In genomic region chrX:110414679-110415439, GRCh38 we compare ENCODE assay signal across 11 cellular contexts. TPM values are rescaled to one million over a fixed set of nuclear protein-coding genes. Genes with fewer than 3 reads are reported as not detected.
DNase-seq lines count a peak whose midpoint lies in the region; ATAC-seq and TF ChIP-seq lines count a peak whose summit lies in the region.
"Had no signal": no experiment of that assay in that cellular context is flagged by ENCODE, and none has a peak within 500 bp of the region (broad histone marks: within the 10 kb centered on the region; RNA-seq: fewer than 3 reads in every experiment).

No MANE protein-coding gene starts in this region.

- no peak overlapping the region for H3K4me3 ChIP-seq in fibroblast of the aortic adventitia (ENCODE audit: low read depth, low read length)
- H3K4me3 ChIP-seq: gastroesophageal sphincter had no signal

- ATAC-seq in GM18519 (IDR thresholded peaks at IDR 0.05; ENCODE audit: low FRiP score, unreplicated experiment) (peak; percentile 61), GM21786 (IDR thresholded peaks at IDR 0.05; ENCODE audit: unreplicated experiment) (peak; percentile 80), HG03469 (IDR thresholded peaks at IDR 0.05; ENCODE audit: unreplicated experiment) (peak; percentile 64)
- ATAC-seq: gastroesophageal sphincter, T-cell had no signal

- H3K27ac Mint-ChIP-seq in endothelial cell (ENCODE audit: unreplicated experiment) = no peak overlapping the region
- H3K27ac Mint-ChIP-seq: T-cell had no signal

- H3K4me3 Mint-ChIP-seq in endothelial cell (ENCODE audit: unreplicated experiment) = no peak overlapping the region
- H3K4me3 Mint-ChIP-seq: T-cell had no signal

- peaks cover 4% of the 10 kb centered on the region for H3K4me1 Mint-ChIP-seq in endothelial cell (ENCODE audit: unreplicated experiment)

- no peak for TF ChIP-seq CTCF in fibroblast of the aortic adventitia (IDR thresholded peaks at IDR 0.05; ENCODE audit: insufficient read depth, low read length)
- TF ChIP-seq CTCF in endothelial cell (IDR thresholded peaks at IDR 0.05; ENCODE audit: unreplicated experiment) = no peak

- peaks cover 2% of the 10 kb centered on the region for H3K27me3 Mint-ChIP-seq in endothelial cell (ENCODE audit: unreplicated experiment)

- no peaks in the 10 kb centered on the region for H3K36me3 Mint-ChIP-seq in endothelial cell (ENCODE audit: low read depth, unreplicated experiment)
- H3K36me3 Mint-ChIP-seq: T-cell had no signal

- DNase-seq in fibroblast of the aortic adventitia (ENCODE audit: low read depth) (peak; percentile 77), NCI-H2196 (lab: John Stamatoyannopoulos, UW; ENCODE audit: unreplicated experiment) (no peak), medulla oblongata (ENCODE audit: extremely low spot score) (no peak), endothelial cell (ENCODE audit: low spot score) (no peak)
- DNase-seq in effector CD8-positive, alpha-beta T cell (lab: John Stamatoyannopoulos, UW) = no peak
- DNase-seq: T-cell had no signal

- no peaks in the 10 kb centered on the region for H3K9me3 Mint-ChIP-seq in endothelial cell (ENCODE audit: unreplicated experiment)
- H3K9me3 Mint-ChIP-seq: T-cell had no signal

RNA-seq across cellular contexts. Expression of gene RTL9, which starts 56.2 kb away (rescaled TPM):
- total RNA-seq in fibroblast of the aortic adventitia (ENCODE audit: low replicate concordance) = 1.5 TPM in 1 of 2 replicates, not detected in the other
- total RNA-seq in endothelial cell (ENCODE audit: unreplicated experiment) = not detected
- total RNA-seq: G401, T-cell had no signal
